Comparison of ENCODE assay signal across 16 cellular contexts in genomic region chr10:10499839-10500238, GRCh38.
DNase-seq lines count a peak whose midpoint lies in the region; ATAC-seq, FAIRE-seq and TF ChIP-seq lines count a peak whose summit lies in the region.
"Had no signal": no experiment of that assay in that cellular context is flagged by ENCODE, and none has a peak within 500 bp of the region (broad histone marks: within the 10 kb centered on the region; RNA-seq: fewer than 3 reads in every experiment).

No MANE protein-coding gene starts in this region.

- no peak for DNase-seq in CD14-positive monocyte (ENCODE audit: low spot score)
- DNase-seq in IMR-90: peak; percentile 79
- DNase-seq in astrocyte of the spinal cord (ENCODE audit: low read depth, low spot score): peak; percentile 78
- no peak for DNase-seq in keratinocyte (ENCODE audit: low read depth, low spot score)
- no peak for DNase-seq in tibial nerve (ENCODE audit: low spot score in 2 of 2)
- no peak for DNase-seq in ovary
- DNase-seq in HT-29 (ENCODE audit: low spot score): no peak
- DNase-seq: activated CD4-positive, alpha-beta T cell treated with anti-CD3 and anti-CD28 coated beads, Interleukin-2, amount 50 U/mL, for 4 hours; DMS53; dorsolateral prefrontal cortex; gastrocnemius medialis; NCI-H1048; small intestine had no signal

- H2BK120ac ChIP-seq in IMR-90 (ENCODE audit: low read depth, low read length): peak overlapping the region; percentile 99

- POLR2A ChIA-PET in IMR-90 (lab: Charles Lee; ENCODE audit: unreplicated experiment): no interaction called here

- H3K9me3 Mint-ChIP-seq in CD14-positive monocyte: peaks cover 2 to 12% (median 10%) of the 10 kb centered on the region in 7 donors

- H2AFZ ChIP-seq in IMR-90 (replicated peaks; ENCODE audit: low read length, poor library complexity) (no peak overlapping the region), keratinocyte (ENCODE audit: control insufficient read depth, low read length) (peak overlapping the region; percentile 17)

- H3K27me3 ChIP-seq in IMR-90 (ENCODE audit: control insufficient read depth, insufficient read depth, low read length) (no peaks in the 10 kb centered on the region), keratinocyte (ENCODE audit: control insufficient read depth, extremely low read depth, insufficient read depth, low read length) (no peaks in the 10 kb centered on the region), tibial nerve (no peaks in the 10 kb centered on the region), ovary (no peaks in the 10 kb centered on the region)
- H3K27me3 ChIP-seq: dorsolateral prefrontal cortex, gastrocnemius medialis, neutrophil had no signal

- H3K9ac ChIP-seq in IMR-90 (ENCODE audit: low read depth, low read length) (no peak overlapping the region), keratinocyte (ENCODE audit: control insufficient read depth, extremely low read depth, insufficient read depth, low read length) (no peak overlapping the region)

- H3K79me1 ChIP-seq in IMR-90 (ENCODE audit: low read depth in 1 of 2, low read length in 2 of 2): no peaks in the 10 kb centered on the region

- H3K4me3 Mint-ChIP-seq in CD14-positive monocyte: peak overlapping the region in 1 of 2 donors; percentile 58
- H3K4me3 Mint-ChIP-seq: B cell had no signal

- BruUV-seq in IMR-90 (replicated peaks; lab: Mats Ljungman, UMichigan): no TSS peak

- in situ Hi-C loops in IMR-90 (cut with MboI; ENCODE audit: low sequenced_read_pairs) (no loop called here), astrocyte of the spinal cord (cut with HindIII; ENCODE audit: low sequenced_read_pairs) (no loop called here)

- no peak for TF ChIP-seq CTCF in CD14-positive monocyte (IDR thresholded peaks at IDR 0.05)
- TF ChIP-seq CTCF in IMR-90 (conservative IDR thresholded peaks at IDR 0.05; ENCODE audit: low read depth, low read length): no peak
- TF ChIP-seq CTCF in astrocyte of the spinal cord (IDR thresholded peaks at IDR 0.05; ENCODE audit: low read depth, low read length): no peak
- no peak for TF ChIP-seq CTCF in keratinocyte (optimal IDR thresholded peaks at IDR 0.05 in 1 of 3, IDR thresholded peaks at IDR 0.05 in 1 of 3, conservative IDR thresholded peaks at IDR 0.05 in 1 of 3; ENCODE audit: extremely low read depth in 1 of 3, insufficient read depth in 2 of 3, low read length in 3 of 3)
- TF ChIP-seq CTCF in tibial nerve (IDR thresholded peaks at IDR 0.05): no peak
- TF ChIP-seq CTCF in ovary (IDR thresholded peaks at IDR 0.05): no peak

- CTCF ChIA-PET in IMR-90 (lab: Yijun Ruan, JAX): no interaction called here

- H3K4me3 ChIP-seq in IMR-90 (ENCODE audit: insufficient read depth, low read depth, low read length) (no peak overlapping the region), astrocyte of the spinal cord (ENCODE audit: low read depth, low read length) (no peak overlapping the region), keratinocyte (ENCODE audit: control insufficient read depth in 2 of 3, extremely low read depth in 1 of 3, insufficient read depth in 2 of 3, low read depth in 1 of 3, low read length in 3 of 3) (no peak overlapping the region), tibial nerve (no peak overlapping the region), ovary (no peak overlapping the region)
- H3K4me3 ChIP-seq: dorsolateral prefrontal cortex, gastrocnemius medialis had no signal

- H3K14ac ChIP-seq in IMR-90 (replicated peaks; ENCODE audit: low read depth, low read length): peak overlapping the region; percentile 84

- no peaks in the 10 kb centered on the region for H4K20me1 ChIP-seq in IMR-90 (ENCODE audit: insufficient read depth, low read length)
- H4K20me1 ChIP-seq in keratinocyte (ENCODE audit: control insufficient read depth, extremely low read depth, insufficient read depth, low read length): no peaks in the 10 kb centered on the region

- TF ChIP-seq RAD21 in IMR-90 (IDR thresholded peaks at IDR 0.05; ENCODE audit: low read length): no peak

- H3K79me2 ChIP-seq in keratinocyte (ENCODE audit: control insufficient read depth, insufficient read depth, low read length): no peaks in the 10 kb centered on the region

- H3K4me2 ChIP-seq in IMR-90 (ENCODE audit: low read depth, low read length) (no peak overlapping the region), keratinocyte (ENCODE audit: control insufficient read depth, extremely low read depth, insufficient read depth, low read depth, low read length) (no peak overlapping the region)

- dilution Hi-C loops in IMR-90 (cut with HindIII; ENCODE audit: low sequenced_read_pairs, unreplicated experiment): no loop called here
- dilution Hi-C loops in keratinocyte (cut with MboI; ENCODE audit: extremely low pct_ligation_motif_present, low sequenced_read_pairs): no loop called here

- peak; percentile 68 for ATAC-seq in IMR-90 (ENCODE audit: low read depth)
- ATAC-seq in HG02610 (IDR thresholded peaks at IDR 0.05; ENCODE audit: unreplicated experiment): no peak
- ATAC-seq: gastrocnemius medialis had no signal

- intact Hi-C loops in CD14-positive monocyte (cut with micrococcal nuclease) (no loop called here), IMR-90 (cut with micrococcal nuclease) (no loop called here), ovary (cut with DNase I) (no loop called here)

- FAIRE-seq in keratinocyte (lab: Jason Lieb, UNC): no peak
- FAIRE-seq: small intestine had no signal

- H3K4ac ChIP-seq in IMR-90 (ENCODE audit: low read depth, low read length): peak overlapping the region; percentile 96

- H2AK5ac ChIP-seq in IMR-90 (ENCODE audit: low read depth, low read length): no peak overlapping the region

- peak overlapping the region; percentile 99 for H2BK20ac ChIP-seq in IMR-90 (ENCODE audit: low read depth, low read length)

- peak overlapping the region; percentile 85 for H3K23ac ChIP-seq in IMR-90 (ENCODE audit: low read depth, low read length)

- TF ChIP-seq POLR2A in IMR-90 (IDR thresholded peaks at IDR 0.05; ENCODE audit: low read depth, low read length) (no peak), tibial nerve (IDR thresholded peaks at IDR 0.05) (no peak), ovary (IDR thresholded peaks at IDR 0.05) (no peak)

- H2BK5ac ChIP-seq in IMR-90 (ENCODE audit: low read depth, low read length, poor library complexity, severe bottlenecking): peak overlapping the region; percentile 90

- H3K27ac ChIP-seq in IMR-90 (ENCODE audit: insufficient read depth, low read length) (peak overlapping the region; percentile 70), keratinocyte (ENCODE audit: control insufficient read depth, insufficient read depth, low read length) (no peak overlapping the region), tibial nerve (no peak overlapping the region), ovary (no peak overlapping the region)
- H3K27ac ChIP-seq: gastrocnemius medialis, neutrophil had no signal

- peaks cover 5% of the 10 kb centered on the region for H3K9me3 ChIP-seq in IMR-90 (ENCODE audit: control insufficient read depth, insufficient read depth, low read length)
- H3K9me3 ChIP-seq in keratinocyte (ENCODE audit: control insufficient read depth, low read depth, low read length): no peaks in the 10 kb centered on the region
- H3K9me3 ChIP-seq in tibial nerve: no peaks in the 10 kb centered on the region
- no peaks in the 10 kb centered on the region for H3K9me3 ChIP-seq in ovary
- H3K9me3 ChIP-seq: gastrocnemius medialis, neutrophil had no signal

- H4K8ac ChIP-seq in IMR-90 (ENCODE audit: low read depth in 2 of 2, low read length in 2 of 2): peak overlapping the region; percentile 68 to 85; a peak in 3 of 4 replicates

- H2BK15ac ChIP-seq in IMR-90 (ENCODE audit: low read depth, low read length): no peak overlapping the region; the same call in 1 of the 3 replicates

- no CpG with 5 or more reads among the region's 2 CpGs for WGBS in IMR-90 (ENCODE audit: extremely low coverage in 2 of 2, insufficient read length in 1 of 2), 2 experiments
- 67 to 68% methylated on average over 2 of the region's 2 CpGs for WGBS in tibial nerve, 2 donors
- WGBS in ovary, 3 donors: 54 to 69% (median 62%) methylated on average over 2 of the region's 2 CpGs

- H3K27ac Mint-ChIP-seq in CD14-positive monocyte: peak overlapping the region in 4 of 7 donors; percentile 37 to 67 (median 54)
- H3K27ac Mint-ChIP-seq: B cell had no signal

- H3K9me1 ChIP-seq in IMR-90 (ENCODE audit: insufficient read depth, low read length) (no peaks in the 10 kb centered on the region; the same call in 1 of the 2 replicates), keratinocyte (ENCODE audit: control insufficient read depth, extremely low read depth, insufficient read depth, low read length) (no peaks in the 10 kb centered on the region)

- no peak for TF ChIP-seq EP300 in tibial nerve (IDR thresholded peaks at IDR 0.05)
- TF ChIP-seq EP300 in ovary (IDR thresholded peaks at IDR 0.05): no peak

- H3K36me3 Mint-ChIP-seq in CD14-positive monocyte: no peaks in the 10 kb centered on the region

- H3K36me3 ChIP-seq in IMR-90 (ENCODE audit: control insufficient read depth, insufficient read depth, low read length): no peaks in the 10 kb centered on the region
- no peaks in the 10 kb centered on the region for H3K36me3 ChIP-seq in keratinocyte (ENCODE audit: control insufficient read depth in 2 of 2, extremely low read depth in 1 of 2, insufficient read depth in 2 of 2, low read length in 2 of 2)
- H3K36me3 ChIP-seq in tibial nerve: no peaks in the 10 kb centered on the region
- H3K36me3 ChIP-seq in ovary: no peaks in the 10 kb centered on the region
- H3K36me3 ChIP-seq: gastrocnemius medialis, neutrophil had no signal

- peak overlapping the region; percentile 35; the same call in 1 of the 2 replicates for H3K56ac ChIP-seq in IMR-90 (ENCODE audit: extremely low read depth, insufficient read depth, low read length)

- H4K5ac ChIP-seq in IMR-90 (ENCODE audit: low read depth, low read length): peak overlapping the region; percentile 67

- H3K27me3 Mint-ChIP-seq in CD14-positive monocyte (ENCODE audit: low read depth in 3 of 3): peaks cover 1 to 10% (median 2%) of the 10 kb centered on the region in 3 donors
- H3K27me3 Mint-ChIP-seq: B cell had no signal

- no peak overlapping the region for H2AK9ac ChIP-seq in IMR-90 (replicated peaks; ENCODE audit: low read depth, low read length, poor library complexity)

- peak overlapping the region; percentile 93 for H3K18ac ChIP-seq in IMR-90 (ENCODE audit: low read depth, low read length)

- H4K91ac ChIP-seq in IMR-90 (ENCODE audit: insufficient read depth, low read depth, low read length): peak overlapping the region; percentile 89

- H3K4me1 ChIP-seq in IMR-90 (ENCODE audit: control insufficient read depth, insufficient read depth, low read length) (peaks cover 10% of the 10 kb centered on the region), keratinocyte (ENCODE audit: control insufficient read depth, extremely low read depth, insufficient read depth, low read length) (no peaks in the 10 kb centered on the region), tibial nerve (no peaks in the 10 kb centered on the region), ovary (ENCODE audit: insufficient read depth) (no peaks in the 10 kb centered on the region)
- H3K4me1 ChIP-seq: gastrocnemius medialis had no signal

- H3K4me1 Mint-ChIP-seq in CD14-positive monocyte: peaks cover 27% of the 10 kb centered on the region
- H3K4me1 Mint-ChIP-seq: B cell had no signal

TF ChIP-seq in IMR-90, 13 proteins besides CTCF, POLR2A, EP300 and RAD21 (continues in another document):
- TF ChIP-seq MXI1 (IDR thresholded peaks at IDR 0.05; ENCODE audit: borderline replicate concordance, low read depth, low read length): no peak
- TF ChIP-seq CEBPB (IDR thresholded peaks at IDR 0.05; ENCODE audit: low read depth, low read length): no peak
- TF ChIP-seq RCOR1 (IDR thresholded peaks at IDR 0.05; ENCODE audit: insufficient replicate concordance, low read length): no peak

Comparison
In these comparisons a context has a peak if more than half of its experiments do, and no peak if none do; other contexts are left out.
1. DNase-seq: peak in IMR-90 (single experiment) and astrocyte of the spinal cord (single experiment); none in CD14-positive monocyte (single experiment), keratinocyte (single experiment), tibial nerve (0 of 2), ovary (0 of 5) and HT-29 (single experiment).